ENCODE assay signal across 8 cellular contexts in the genomic region with DNA sequence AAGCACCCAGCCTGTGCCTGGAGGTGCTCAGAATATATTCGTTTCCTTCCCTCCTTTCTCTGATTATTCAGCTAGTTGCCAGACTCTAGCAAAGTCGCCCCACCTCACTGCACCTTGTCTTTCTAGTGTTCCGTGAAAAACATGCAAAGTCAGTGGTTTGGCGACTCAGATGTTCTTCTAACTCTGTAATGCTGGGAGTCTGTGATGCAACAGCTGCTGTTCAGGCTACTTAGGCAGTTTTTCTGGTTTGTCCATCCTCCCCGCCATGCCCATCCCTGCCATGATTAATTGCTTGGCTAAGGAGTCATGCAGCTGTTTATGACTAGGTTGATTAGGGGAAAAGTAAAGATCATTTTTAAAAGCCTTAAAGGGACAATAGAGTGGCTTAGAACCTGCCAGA.
DNase-seq lines count a peak whose midpoint lies in the region; ATAC-seq and TF ChIP-seq lines count a peak whose summit lies in the region.

No MANE protein-coding gene starts in this region.

- H3K36me3 ChIP-seq in mucosa of descending colon (ENCODE audit: low read depth) (no peaks in the 10 kb centered on the region), endodermal cell (ENCODE audit: control insufficient read depth, insufficient read depth, low read length) (no peaks in the 10 kb centered on the region)

- H3K4me1 ChIP-seq in mucosa of descending colon (ENCODE audit: low read depth) (no peaks in the 10 kb centered on the region), endodermal cell (ENCODE audit: control insufficient read depth, insufficient read depth, low read length) (no peaks in the 10 kb centered on the region)

- H3K27me3 ChIP-seq in endodermal cell (ENCODE audit: control insufficient read depth, insufficient read depth, low read length, poor library complexity, severe bottlenecking), result no peaks in the 10 kb centered on the region

- DNase-seq in HK-2 (ENCODE audit: unreplicated experiment) (peak; percentile 8), mucosa of descending colon (no peak), dermis blood vessel endothelial cell (no peak), endodermal cell (no peak)
- no peak for DNase-seq in activated naive CD4-positive, alpha-beta T cell treated with anti-CD3 and anti-CD28 coated beads, Interleukin-2, amount 50 U/mL, for 16 hours

- H3K4me1 Mint-ChIP-seq in activated T-helper 17 cell treated with anti-CD3 and anti-CD28 coated beads, Interleukin-2, amount 50 U/mL, for 72 hours, result peaks cover 6% of the 10 kb centered on the region
- H3K4me1 Mint-ChIP-seq in endodermal cell, result no peaks in the 10 kb centered on the region

- intact Hi-C loops in mucosa of descending colon (cut with DNase I, micrococcal nuclease), result no loop called here

- TF ChIP-seq CTCF in mucosa of descending colon (IDR thresholded peaks at IDR 0.05), result no peak
- TF ChIP-seq CTCF in endodermal cell (conservative IDR thresholded peaks at IDR 0.05), result no peak

- peaks cover 7% of the 10 kb centered on the region for H3K27me3 Mint-ChIP-seq in activated T-helper 17 cell treated with anti-CD3 and anti-CD28 coated beads, Interleukin-2, amount 50 U/mL, for 72 hours
- peaks cover 4% of the 10 kb centered on the region for H3K27me3 Mint-ChIP-seq in endodermal cell (ENCODE audit: insufficient read depth)

- H3K27ac Mint-ChIP-seq in activated T-helper 17 cell treated with anti-CD3 and anti-CD28 coated beads, Interleukin-2, amount 50 U/mL, for 72 hours, result no peak overlapping the region
- no peak overlapping the region for H3K27ac Mint-ChIP-seq in endodermal cell

- no peaks in the 10 kb centered on the region for H3K36me3 Mint-ChIP-seq in activated T-helper 17 cell treated with anti-CD3 and anti-CD28 coated beads, Interleukin-2, amount 50 U/mL, for 72 hours (ENCODE audit: low read depth)
- no peaks in the 10 kb centered on the region for H3K36me3 Mint-ChIP-seq in endodermal cell (ENCODE audit: low read depth)

- H3K9me3 Mint-ChIP-seq in activated T-helper 17 cell treated with anti-CD3 and anti-CD28 coated beads, Interleukin-2, amount 50 U/mL, for 72 hours, result peaks cover 4% of the 10 kb centered on the region
- H3K9me3 Mint-ChIP-seq in endodermal cell, result no peaks in the 10 kb centered on the region

- H3K9ac ChIP-seq in endodermal cell (ENCODE audit: extremely low read depth, low read length, poor library complexity, severe bottlenecking), result no peak overlapping the region

- ATAC-seq in GM18858 (IDR thresholded peaks at IDR 0.05; ENCODE audit: unreplicated experiment) (peak; percentile 47), mucosa of descending colon (peak; percentile 40), GM18505 (IDR thresholded peaks at IDR 0.05; ENCODE audit: unreplicated experiment) (no peak)
- ATAC-seq in activated T-helper 17 cell treated with anti-CD3 and anti-CD28 coated beads, Interleukin-2, amount 50 U/mL, for 72 hours (replicated peaks), result peak; percentile 47

- H3K4me3 ChIP-seq in mucosa of descending colon, result no peak overlapping the region
- no peak overlapping the region for H3K4me3 ChIP-seq in endodermal cell (ENCODE audit: low read length)

- no peak for TF ChIP-seq POLR2A in GM18505 (IDR thresholded peaks at IDR 0.05; ENCODE audit: borderline replicate concordance, extremely low read depth, insufficient read depth, insufficient read length)

- H3K27ac ChIP-seq in endodermal cell (ENCODE audit: low read depth, low read length), result no peak overlapping the region

- H3K9me3 ChIP-seq in mucosa of descending colon (no peaks in the 10 kb centered on the region), endodermal cell (ENCODE audit: control insufficient read depth, low read length) (no peaks in the 10 kb centered on the region)

- no peak overlapping the region for H3K4me3 Mint-ChIP-seq in activated T-helper 17 cell treated with anti-CD3 and anti-CD28 coated beads, Interleukin-2, amount 50 U/mL, for 72 hours
- H3K4me3 Mint-ChIP-seq in endodermal cell, result no peak overlapping the region

- 82 to 91% methylated on average over 4 to 5 of the region's 5 CpGs for WGBS in endodermal cell (ENCODE audit: insufficient coverage in 1 of 2, insufficient read length in 1 of 2), 2 experiments
